ENCODE assay signal across 22 cellular contexts in genomic region chr5:152844713-152845112, GRCh38.
DNase-seq lines count a peak whose midpoint lies in the region; TF ChIP-seq lines count a peak whose summit lies in the region.
"Had no signal": no experiment of that assay in that cellular context is flagged by ENCODE, and none has a peak within 500 bp of the region (broad histone marks: within the 10 kb centered on the region; RNA-seq: fewer than 3 reads in every experiment).

No MANE protein-coding gene starts in this region.

- no peak overlapping the region for H3K27ac ChIP-seq in ascending aorta
- H3K27ac ChIP-seq: 22Rv1, A549, BLaER1 had no signal

- no peaks in the 10 kb centered on the region for H3K4me1 ChIP-seq in ascending aorta
- H3K4me1 ChIP-seq: A549, BLaER1 had no signal

- no peak for TF ChIP-seq CTCF in ascending aorta (IDR thresholded peaks at IDR 0.05)

- H3K36me3 ChIP-seq in ascending aorta = no peaks in the 10 kb centered on the region
- H3K36me3 ChIP-seq: BLaER1 had no signal

- H3K27me3 ChIP-seq in ascending aorta = no peaks in the 10 kb centered on the region
- H3K27me3 ChIP-seq: BLaER1 had no signal

- intact Hi-C loops in ascending aorta (cut with DNase I) = no loop called here

- no peak overlapping the region for H3K4me3 ChIP-seq in ascending aorta
- H3K4me3 ChIP-seq: A549, BLaER1, GM12878 had no signal

- DNase-seq in NCI-H1694 treated with DMSO at 0.1 percent for 48 hours (lab: John Stamatoyannopoulos, UW) (peak; percentile 27), NCI-H1694 (lab: John Stamatoyannopoulos, UW) (no peak), mucosa of gallbladder (ENCODE audit: low spot score) (peak; percentile 14), NCI-H526 treated with DMSO at 0.1 percent for 48 hours (lab: John Stamatoyannopoulos, UW) (no peak), ascending aorta (ENCODE audit: low spot score in 2 of 2) (no peak)
- DNase-seq: AML-193; C1 segment of cervical spinal cord; CD4-positive, alpha-beta memory T cell; CD4-positive, CD25-positive, alpha-beta regulatory T cell; CD8-positive, alpha-beta memory T cell; COR-L47; DMS 273 treated with DMSO at 0.1 percent for 48 hours; DMS153; DMS53; DMS79; DND-41; EL; GDM1 had no signal

- H3K9me3 ChIP-seq in ascending aorta = no peaks in the 10 kb centered on the region
- H3K9me3 ChIP-seq: A549, BLaER1 had no signal

Comparison
In these comparisons a context has a peak if more than half of its experiments do, and no peak if none do; other contexts are left out.
1. DNase-seq: peak in NCI-H1694 treated with DMSO at 0.1 percent for 48 hours (single experiment) and mucosa of gallbladder (single experiment); none in NCI-H1694 (single experiment), NCI-H526 treated with DMSO at 0.1 percent for 48 hours (single experiment) and ascending aorta (0 of 2).